In the genomic region with DNA sequence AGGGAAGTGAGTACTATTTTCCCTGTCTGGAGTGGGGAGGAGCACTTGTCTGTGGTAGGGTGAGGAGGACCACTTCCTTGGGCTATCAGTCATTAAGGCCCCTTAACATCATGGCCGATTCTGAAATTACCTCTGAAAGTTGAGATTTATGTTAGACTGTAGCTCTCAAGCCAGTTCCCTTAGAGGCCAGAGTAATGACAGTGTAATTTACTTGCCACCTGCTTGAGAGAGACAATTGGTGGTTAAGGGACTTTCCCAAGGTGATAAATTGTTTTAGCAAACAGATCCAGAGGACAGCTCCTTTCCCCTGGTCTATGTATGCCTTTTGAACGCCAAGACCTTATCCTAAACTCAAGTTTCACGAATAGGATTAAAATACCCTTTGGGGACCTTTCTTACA, we compare ENCODE assay signal across 12 cellular contexts. TPM values are rescaled to one million over a fixed set of nuclear protein-coding genes. Genes with fewer than 3 reads are reported as not detected.
DNase-seq lines count a peak whose midpoint lies in the region; ATAC-seq and TF ChIP-seq lines count a peak whose summit lies in the region.
"Had no signal": no experiment of that assay in that cellular context is flagged by ENCODE, and none has a peak within 500 bp of the region (broad histone marks: within the 10 kb centered on the region; RNA-seq: fewer than 3 reads in every experiment).

No MANE protein-coding gene starts in this region.

- H3K27ac Mint-ChIP-seq in GM23338 = peak overlapping the region; percentile 38; the same call in 1 of the 2 replicates
- H3K27ac Mint-ChIP-seq: activated CD4-positive, alpha-beta T cell treated with anti-CD3 and anti-CD28 coated beads, Interleukin-2, amount 10 ng/mL, durations not matched to agents 24 days and 14 days had no signal

- H3K36me3 ChIP-seq in GM23338 (ENCODE audit: insufficient read depth) (no peaks in the 10 kb centered on the region), mucosa of rectum (ENCODE audit: control insufficient read depth in 2 of 2, insufficient read depth in 2 of 2, low read length in 2 of 2) (no peaks in the 10 kb centered on the region), heart right ventricle (no peaks in the 10 kb centered on the region)
- H3K36me3 ChIP-seq: brain microvascular endothelial cell, gastrocnemius medialis had no signal

- H3K9ac ChIP-seq in mucosa of rectum (ENCODE audit: low read depth in 1 of 2, low read length in 2 of 2) = peak overlapping the region in 1 of 2 donors; percentile 10

- H3K79me2 ChIP-seq in GM23338 (replicated peaks; ENCODE audit: insufficient read depth) = peaks cover 95% of the 10 kb centered on the region

- intact Hi-C loops in sciatic nerve (cut with DNase I) (no loop called here), heart right ventricle (cut with DNase I) (loop anchor here in 1 of 10 donors (5.0 kb wide), 1 partner anchor 48 kb away; no protein-coding TSS in a partner anchor)

- no peak overlapping the region for H3K4me2 ChIP-seq in GM23338

- H3F3A ChIP-seq in GM23338 (replicated peaks; ENCODE audit: low read depth) = 0 out of 2 replicates have a peak, but pooled peaks cover 4% of the 10 kb centered on the region

- peak overlapping the region; percentile 72 for H3K27ac ChIP-seq in GM23338 (ENCODE audit: low read depth)
- H3K27ac ChIP-seq in mucosa of rectum (ENCODE audit: low read depth in 2 of 2, low read length in 2 of 2) = peak overlapping the region; percentile 61 to 65
- H3K27ac ChIP-seq in heart right ventricle = no peak overlapping the region
- H3K27ac ChIP-seq: brain microvascular endothelial cell, gastrocnemius medialis had no signal

- H3K9me2 ChIP-seq in GM23338 (ENCODE audit: insufficient read depth) = no peaks in the 10 kb centered on the region

- peaks cover 6% of the 10 kb centered on the region for H4K20me1 ChIP-seq in GM23338 (replicated peaks; ENCODE audit: insufficient read depth)

- TF ChIP-seq CTCF in GM23338 (conservative IDR thresholded peaks at IDR 0.05; ENCODE audit: low read depth in 2 of 2) (no peak), heart right ventricle (IDR thresholded peaks at IDR 0.05) (no peak)

- ATAC-seq in GM18868 (IDR thresholded peaks at IDR 0.05; ENCODE audit: unreplicated experiment) = peak; percentile 64
- no peak for ATAC-seq in GM23338
- ATAC-seq in sciatic nerve = no peak
- no peak for ATAC-seq in heart right ventricle
- ATAC-seq: gastrocnemius medialis had no signal

- no peak overlapping the region for H3K4me3 ChIP-seq in GM23338
- H3K4me3 ChIP-seq in mucosa of rectum (ENCODE audit: low read length in 2 of 2) = no peak overlapping the region
- no peak overlapping the region for H3K4me3 ChIP-seq in heart right ventricle
- H3K4me3 ChIP-seq: gastrocnemius medialis had no signal

- no peaks in the 10 kb centered on the region for H3K9me3 Mint-ChIP-seq in GM23338
- H3K9me3 Mint-ChIP-seq: activated CD4-positive, alpha-beta T cell treated with anti-CD3 and anti-CD28 coated beads, Interleukin-2, amount 10 ng/mL, durations not matched to agents 24 days and 14 days had no signal

- H3K9me3 ChIP-seq in mucosa of rectum (ENCODE audit: control insufficient read depth in 2 of 2, low read length in 2 of 2) (no peaks in the 10 kb centered on the region), heart right ventricle (no peaks in the 10 kb centered on the region)
- H3K9me3 ChIP-seq: gastrocnemius medialis had no signal

- WGBS in heart right ventricle, 2 donors = 78 to 90% methylated on average over 3 of the region's 3 CpGs

- peaks cover 67% of the 10 kb centered on the region for H3K4me1 Mint-ChIP-seq in GM23338
- H3K4me1 Mint-ChIP-seq: activated CD4-positive, alpha-beta T cell treated with anti-CD3 and anti-CD28 coated beads, Interleukin-2, amount 10 ng/mL, durations not matched to agents 24 days and 14 days had no signal

- H3K4me3 Mint-ChIP-seq in GM23338 = no peak overlapping the region
- H3K4me3 Mint-ChIP-seq: activated CD4-positive, alpha-beta T cell treated with anti-CD3 and anti-CD28 coated beads, Interleukin-2, amount 10 ng/mL, durations not matched to agents 24 days and 14 days had no signal

- H3K27me3 Mint-ChIP-seq in GM23338 (ENCODE audit: insufficient read depth, low read depth, poor library complexity) = peaks cover 5% of the 10 kb centered on the region

- no peak overlapping the region for H2AFZ ChIP-seq in GM23338

- H3K4me1 ChIP-seq in GM23338 (ENCODE audit: insufficient read depth) (peaks cover 64% of the 10 kb centered on the region), mucosa of rectum (ENCODE audit: control insufficient read depth in 2 of 2, insufficient read depth in 2 of 2, low read length in 2 of 2) (peaks cover 23 to 39% of the 10 kb centered on the region in 2 donors), heart right ventricle (peaks cover 0 to 16% (median 4%) of the 10 kb centered on the region in 9 donors)

- H3K27me3 ChIP-seq in GM23338 (ENCODE audit: insufficient read depth) = no peaks in the 10 kb centered on the region
- H3K27me3 ChIP-seq in mucosa of rectum (ENCODE audit: control insufficient read depth in 2 of 2, insufficient read depth in 2 of 2, low read length in 2 of 2) = no peaks in the 10 kb centered on the region
- no peaks in the 10 kb centered on the region for H3K27me3 ChIP-seq in heart right ventricle
- H3K27me3 ChIP-seq: brain microvascular endothelial cell, gastrocnemius medialis had no signal

- DNase-seq in GM23338 (ENCODE audit: low spot score) (no peak), NCI-H146 treated with DMSO at 0.1 percent for 48 hours (lab: John Stamatoyannopoulos, UW; ENCODE audit: unreplicated experiment) (peak; percentile 60), sciatic nerve (ENCODE audit: low spot score) (no peak), heart right ventricle (no peak), NCI-H510A (lab: John Stamatoyannopoulos, UW) (no peak), SHP77 (lab: John Stamatoyannopoulos, UW) (no peak)
- DNase-seq: activated CD4-positive, alpha-beta T cell treated with anti-CD3 and anti-CD28 coated beads, Interleukin-2, amount 10 ng/mL, durations not matched to agents 24 days and 14 days; brain microvascular endothelial cell; C1 segment of cervical spinal cord; gastrocnemius medialis had no signal

- no peaks in the 10 kb centered on the region for H3K36me3 Mint-ChIP-seq in GM23338 (ENCODE audit: low read depth)

TF ChIP-seq in GM23338, 12 proteins besides CTCF, POLR2A, EP300 and RAD21 (continues in another document):
- TF ChIP-seq EZH2 (IDR thresholded peaks at IDR 0.05; ENCODE audit: low read depth, unreplicated experiment) (no peak), ZNF331 (CRISPR knock-in tag; IDR thresholded peaks at IDR 0.05; ENCODE audit: low read depth) (no peak)
- TF ChIP-seq, protein P1, sequence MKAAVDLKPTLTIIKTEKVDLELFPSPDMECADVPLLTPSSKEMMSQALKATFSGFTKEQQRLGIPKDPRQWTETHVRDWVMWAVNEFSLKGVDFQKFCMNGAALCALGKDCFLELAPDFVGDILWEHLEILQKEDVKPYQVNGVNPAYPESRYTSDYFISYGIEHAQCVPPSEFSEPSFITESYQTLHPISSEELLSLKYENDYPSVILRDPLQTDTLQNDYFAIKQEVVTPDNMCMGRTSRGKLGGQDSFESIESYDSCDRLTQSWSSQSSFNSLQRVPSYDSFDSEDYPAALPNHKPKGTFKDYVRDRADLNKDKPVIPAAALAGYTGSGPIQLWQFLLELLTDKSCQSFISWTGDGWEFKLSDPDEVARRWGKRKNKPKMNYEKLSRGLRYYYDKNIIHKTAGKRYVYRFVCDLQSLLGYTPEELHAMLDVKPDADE (IDR thresholded peaks at IDR 0.05) = no peak

RNA-seq across cellular contexts. Expression of a gene that starts 56.1 kb away (rescaled TPM):
- 60.5 and 72.3 TPM in 2 replicates for total RNA-seq in GM23338 (2014; rRNA removed; shearing (Covaris generic))
- 36.2 and 40.7 TPM in 2 replicates for polyA plus RNA-seq in GM23338 (2016; fragmentation: Nextera tagmentation; extraction: Ambion mirVana)
- 30.9 TPM for total RNA-seq in sciatic nerve
- total RNA-seq in heart right ventricle = 10 to 100 TPM; 37.1 to 67.1 (median 50.2) TPM
- 10 to 100 TPM in 1 of 2 donors, 1 to 10 TPM in 1; 9.6 to 13.5 TPM for polyA plus RNA-seq in heart right ventricle

Comparison
In these comparisons a context has a peak if more than half of its experiments do, and no peak if none do; other contexts are left out.
1. H3K27ac ChIP-seq: peak in GM23338 (single experiment) and mucosa of rectum (2 of 2); none in heart right ventricle (0 of 10).